ENCODE assay signal across 1 cellular context in the genomic region with DNA sequence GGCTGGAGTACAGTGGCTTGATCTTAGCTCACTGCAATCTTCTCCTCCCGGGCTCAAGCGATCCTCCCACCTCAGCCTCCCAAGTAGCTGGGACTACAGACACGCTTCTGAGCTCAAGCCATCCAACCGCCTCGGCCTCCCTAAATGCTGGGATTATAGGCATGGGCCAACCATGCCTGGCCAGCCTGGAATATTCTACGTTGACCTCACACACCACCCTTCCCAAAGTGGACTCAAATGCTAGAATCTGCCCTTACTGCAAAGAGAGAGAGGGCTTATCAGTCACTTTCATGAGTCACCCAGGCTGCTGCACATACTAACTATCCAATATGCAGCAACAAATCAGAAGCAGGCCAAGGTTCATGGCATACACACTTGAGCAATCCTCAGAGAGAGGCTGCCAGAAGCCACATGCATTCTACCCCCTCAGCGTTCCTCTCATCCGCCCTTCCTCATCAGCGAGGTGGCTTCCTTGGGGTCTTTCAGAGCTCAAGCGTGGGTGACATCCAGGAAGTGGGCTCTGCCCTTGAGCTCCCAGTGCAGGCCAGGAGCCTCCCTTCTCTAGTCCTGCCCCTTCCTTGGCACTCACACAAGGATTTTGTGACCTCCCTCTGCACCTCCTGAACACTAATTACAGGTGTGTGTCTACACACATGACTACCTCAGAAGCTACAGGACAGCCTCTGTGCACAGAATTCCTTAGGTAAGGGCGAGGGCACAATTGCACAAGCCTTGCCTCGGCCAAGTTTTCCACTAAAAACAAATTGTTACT.
TF ChIP-seq lines count a peak whose summit lies in the region.

No MANE protein-coding gene starts in this region.

TF ChIP-seq in HepG2, 621 proteins besides CTCF, POLR2A, EP300 and RAD21 (continued from another document and continues in another):
- TF ChIP-seq, protein P1, sequence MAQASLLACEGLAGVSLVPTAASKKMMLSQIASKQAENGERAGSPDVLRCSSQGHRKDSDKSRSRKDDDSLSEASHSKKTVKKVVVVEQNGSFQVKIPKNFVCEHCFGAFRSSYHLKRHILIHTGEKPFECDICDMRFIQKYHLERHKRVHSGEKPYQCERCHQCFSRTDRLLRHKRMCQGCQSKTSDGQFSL (CRISPR knock-in tag; IDR thresholded peaks at IDR 0.05) = no peak
- TF ChIP-seq ZNF792 (CRISPR knock-in tag; IDR thresholded peaks at IDR 0.05) = peak; percentile 91
- TF ChIP-seq MLLT10 (CRISPR knock-in tag; IDR thresholded peaks at IDR 0.05) = no peak
- TF ChIP-seq ETV6 (CRISPR knock-in tag; conservative IDR thresholded peaks at IDR 0.05) = no peak
- no peak for TF ChIP-seq RAD51 (IDR thresholded peaks at IDR 0.05; ENCODE audit: borderline replicate concordance)
- no peak for TF ChIP-seq HMGA1 (CRISPR knock-in tag; conservative IDR thresholded peaks at IDR 0.05)
- peak; percentile 36; the same call in 1 of the 2 replicates for TF ChIP-seq ZFY (CRISPR knock-in tag; IDR thresholded peaks at IDR 0.05)
- no peak for TF ChIP-seq SNRNP70 (IDR thresholded peaks at IDR 0.05; ENCODE audit: low read depth, low read length)
- TF ChIP-seq PITX1 (CRISPR knock-in tag; IDR thresholded peaks at IDR 0.05) = peak; percentile 69
- TF ChIP-seq ADNP (CRISPR knock-in tag; IDR thresholded peaks at IDR 0.05) = no peak
- TF ChIP-seq SPEN (CRISPR knock-in tag; IDR thresholded peaks at IDR 0.05; ENCODE audit: low read depth) = no peak; the same call in 1 of the 2 replicates
- TF ChIP-seq ZNF143 (CRISPR knock-in tag; IDR thresholded peaks at IDR 0.05) = no peak
- TF ChIP-seq TBP (CRISPR knock-in tag; IDR thresholded peaks at IDR 0.05) = no peak
- TF ChIP-seq, protein P2, sequence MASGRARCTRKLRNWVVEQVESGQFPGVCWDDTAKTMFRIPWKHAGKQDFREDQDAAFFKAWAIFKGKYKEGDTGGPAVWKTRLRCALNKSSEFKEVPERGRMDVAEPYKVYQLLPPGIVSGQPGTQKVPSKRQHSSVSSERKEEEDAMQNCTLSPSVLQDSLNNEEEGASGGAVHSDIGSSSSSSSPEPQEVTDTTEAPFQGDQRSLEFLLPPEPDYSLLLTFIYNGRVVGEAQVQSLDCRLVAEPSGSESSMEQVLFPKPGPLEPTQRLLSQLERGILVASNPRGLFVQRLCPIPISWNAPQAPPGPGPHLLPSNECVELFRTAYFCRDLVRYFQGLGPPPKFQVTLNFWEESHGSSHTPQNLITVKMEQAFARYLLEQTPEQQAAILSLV (CRISPR knock-in tag; IDR thresholded peaks at IDR 0.05; ENCODE audit: borderline replicate concordance) = peak; percentile 22; the same call in 1 of the 2 replicates
- no peak; the same call in 1 of the 2 replicates for TF ChIP-seq ZNF780A (CRISPR knock-in tag; IDR thresholded peaks at IDR 0.05)
- TF ChIP-seq, protein P3, sequence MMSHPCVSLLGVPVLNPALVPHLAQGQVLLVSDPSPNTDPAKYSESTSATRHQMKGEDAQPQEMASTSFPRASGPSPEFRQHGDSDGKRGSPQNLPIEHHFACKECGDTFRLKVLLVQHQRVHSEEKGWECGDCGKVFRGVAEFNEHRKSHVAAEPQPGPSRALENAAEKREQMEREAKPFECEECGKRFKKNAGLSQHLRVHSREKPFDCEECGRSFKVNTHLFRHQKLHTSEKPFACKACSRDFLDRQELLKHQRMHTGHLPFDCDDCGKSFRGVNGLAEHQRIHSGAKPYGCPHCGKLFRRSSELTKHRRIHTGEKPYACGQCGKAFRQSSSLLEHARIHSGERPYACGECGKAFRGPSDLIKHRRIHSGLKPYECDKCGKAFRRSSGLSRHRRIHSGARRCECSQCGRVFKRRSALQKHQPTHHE (CRISPR knock-in tag; IDR thresholded peaks at IDR 0.05; ENCODE audit: borderline replicate concordance) = no peak
- TF ChIP-seq, protein P4, sequence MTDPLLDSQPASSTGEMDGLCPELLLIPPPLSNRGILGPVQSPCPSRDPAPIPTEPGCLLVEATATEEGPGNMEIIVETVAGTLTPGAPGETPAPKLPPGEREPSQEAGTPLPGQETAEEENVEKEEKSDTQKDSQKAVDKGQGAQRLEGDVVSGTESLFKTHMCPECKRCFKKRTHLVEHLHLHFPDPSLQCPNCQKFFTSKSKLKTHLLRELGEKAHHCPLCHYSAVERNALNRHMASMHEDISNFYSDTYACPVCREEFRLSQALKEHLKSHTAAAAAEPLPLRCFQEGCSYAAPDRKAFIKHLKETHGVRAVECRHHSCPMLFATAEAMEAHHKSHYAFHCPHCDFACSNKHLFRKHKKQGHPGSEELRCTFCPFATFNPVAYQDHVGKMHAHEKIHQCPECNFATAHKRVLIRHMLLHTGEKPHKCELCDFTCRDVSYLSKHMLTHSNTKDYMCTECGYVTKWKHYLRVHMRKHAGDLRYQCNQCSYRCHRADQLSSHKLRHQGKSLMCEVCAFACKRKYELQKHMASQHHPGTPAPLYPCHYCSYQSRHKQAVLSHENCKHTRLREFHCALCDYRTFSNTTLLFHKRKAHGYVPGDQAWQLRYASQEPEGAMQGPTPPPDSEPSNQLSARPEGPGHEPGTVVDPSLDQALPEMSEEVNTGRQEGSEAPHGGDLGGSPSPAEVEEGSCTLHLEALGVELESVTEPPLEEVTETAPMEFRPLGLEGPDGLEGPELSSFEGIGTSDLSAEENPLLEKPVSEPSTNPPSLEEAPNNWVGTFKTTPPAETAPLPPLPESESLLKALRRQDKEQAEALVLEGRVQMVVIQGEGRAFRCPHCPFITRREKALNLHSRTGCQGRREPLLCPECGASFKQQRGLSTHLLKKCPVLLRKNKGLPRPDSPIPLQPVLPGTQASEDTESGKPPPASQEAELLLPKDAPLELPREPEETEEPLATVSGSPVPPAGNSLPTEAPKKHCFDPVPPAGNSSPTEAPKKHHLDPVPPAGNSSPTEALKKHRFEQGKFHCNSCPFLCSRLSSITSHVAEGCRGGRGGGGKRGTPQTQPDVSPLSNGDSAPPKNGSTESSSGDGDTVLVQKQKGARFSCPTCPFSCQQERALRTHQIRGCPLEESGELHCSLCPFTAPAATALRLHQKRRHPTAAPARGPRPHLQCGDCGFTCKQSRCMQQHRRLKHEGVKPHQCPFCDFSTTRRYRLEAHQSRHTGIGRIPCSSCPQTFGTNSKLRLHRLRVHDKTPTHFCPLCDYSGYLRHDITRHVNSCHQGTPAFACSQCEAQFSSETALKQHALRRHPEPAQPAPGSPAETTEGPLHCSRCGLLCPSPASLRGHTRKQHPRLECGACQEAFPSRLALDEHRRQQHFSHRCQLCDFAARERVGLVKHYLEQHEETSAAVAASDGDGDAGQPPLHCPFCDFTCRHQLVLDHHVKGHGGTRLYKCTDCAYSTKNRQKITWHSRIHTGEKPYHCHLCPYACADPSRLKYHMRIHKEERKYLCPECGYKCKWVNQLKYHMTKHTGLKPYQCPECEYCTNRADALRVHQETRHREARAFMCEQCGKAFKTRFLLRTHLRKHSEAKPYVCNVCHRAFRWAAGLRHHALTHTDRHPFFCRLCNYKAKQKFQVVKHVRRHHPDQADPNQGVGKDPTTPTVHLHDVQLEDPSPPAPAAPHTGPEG (CRISPR knock-in tag; IDR thresholded peaks at IDR 0.05) = no peak
- peak; percentile 90 for TF ChIP-seq HMG20A (CRISPR knock-in tag; IDR thresholded peaks at IDR 0.05; ENCODE audit: borderline replicate concordance)
- no peak for TF ChIP-seq SOX6 (IDR thresholded peaks at IDR 0.05)
- TF ChIP-seq SOX6 (CRISPR knock-in tag; IDR thresholded peaks at IDR 0.05) = peak; percentile 77
- TF ChIP-seq KDM5B (CRISPR knock-in tag; IDR thresholded peaks at IDR 0.05; ENCODE audit: borderline replicate concordance) = peak; percentile 76; the same call in 1 of the 2 replicates
- peak; percentile 65 for TF ChIP-seq PHF21A (CRISPR knock-in tag; IDR thresholded peaks at IDR 0.05)
- peak; percentile 54; the same call in 1 of the 2 replicates for TF ChIP-seq ZNF121 (CRISPR knock-in tag; IDR thresholded peaks at IDR 0.05)
- TF ChIP-seq, protein P5, sequence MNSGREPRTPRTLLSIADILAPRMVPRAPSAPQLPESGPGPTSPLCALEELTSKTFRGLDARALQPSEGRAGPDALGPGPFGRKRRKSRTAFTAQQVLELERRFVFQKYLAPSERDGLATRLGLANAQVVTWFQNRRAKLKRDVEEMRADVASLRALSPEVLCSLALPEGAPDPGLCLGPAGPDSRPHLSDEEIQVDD (CRISPR knock-in tag; IDR thresholded peaks at IDR 0.05; ENCODE audit: borderline replicate concordance) = no peak
- peak; percentile 58; the same call in 1 of the 2 replicates for TF ChIP-seq KDM6A (CRISPR knock-in tag; IDR thresholded peaks at IDR 0.05; ENCODE audit: low read depth)
- TF ChIP-seq ZSCAN25 (CRISPR knock-in tag; IDR thresholded peaks at IDR 0.05) = no peak
- TF ChIP-seq, protein P6, sequence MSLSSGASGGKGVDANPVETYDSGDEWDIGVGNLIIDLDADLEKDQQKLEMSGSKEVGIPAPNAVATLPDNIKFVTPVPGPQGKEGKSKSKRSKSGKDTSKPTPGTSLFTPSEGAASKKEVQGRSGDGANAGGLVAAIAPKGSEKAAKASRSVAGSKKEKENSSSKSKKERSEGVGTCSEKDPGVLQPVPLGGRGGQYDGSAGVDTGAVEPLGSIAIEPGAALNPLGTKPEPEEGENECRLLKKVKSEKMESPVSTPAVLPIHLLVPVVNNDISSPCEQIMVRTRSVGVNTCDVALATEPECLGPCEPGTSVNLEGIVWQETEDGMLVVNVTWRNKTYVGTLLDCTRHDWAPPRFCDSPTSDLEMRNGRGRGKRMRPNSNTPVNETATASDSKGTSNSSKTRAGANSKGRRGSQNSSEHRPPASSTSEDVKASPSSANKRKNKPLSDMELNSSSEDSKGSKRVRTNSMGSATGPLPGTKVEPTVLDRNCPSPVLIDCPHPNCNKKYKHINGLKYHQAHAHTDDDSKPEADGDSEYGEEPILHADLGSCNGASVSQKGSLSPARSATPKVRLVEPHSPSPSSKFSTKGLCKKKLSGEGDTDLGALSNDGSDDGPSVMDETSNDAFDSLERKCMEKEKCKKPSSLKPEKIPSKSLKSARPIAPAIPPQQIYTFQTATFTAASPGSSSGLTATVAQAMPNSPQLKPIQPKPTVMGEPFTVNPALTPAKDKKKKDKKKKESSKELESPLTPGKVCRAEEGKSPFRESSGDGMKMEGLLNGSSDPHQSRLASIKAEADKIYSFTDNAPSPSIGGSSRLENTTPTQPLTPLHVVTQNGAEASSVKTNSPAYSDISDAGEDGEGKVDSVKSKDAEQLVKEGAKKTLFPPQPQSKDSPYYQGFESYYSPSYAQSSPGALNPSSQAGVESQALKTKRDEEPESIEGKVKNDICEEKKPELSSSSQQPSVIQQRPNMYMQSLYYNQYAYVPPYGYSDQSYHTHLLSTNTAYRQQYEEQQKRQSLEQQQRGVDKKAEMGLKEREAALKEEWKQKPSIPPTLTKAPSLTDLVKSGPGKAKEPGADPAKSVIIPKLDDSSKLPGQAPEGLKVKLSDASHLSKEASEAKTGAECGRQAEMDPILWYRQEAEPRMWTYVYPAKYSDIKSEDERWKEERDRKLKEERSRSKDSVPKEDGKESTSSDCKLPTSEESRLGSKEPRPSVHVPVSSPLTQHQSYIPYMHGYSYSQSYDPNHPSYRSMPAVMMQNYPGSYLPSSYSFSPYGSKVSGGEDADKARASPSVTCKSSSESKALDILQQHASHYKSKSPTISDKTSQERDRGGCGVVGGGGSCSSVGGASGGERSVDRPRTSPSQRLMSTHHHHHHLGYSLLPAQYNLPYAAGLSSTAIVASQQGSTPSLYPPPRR (CRISPR knock-in tag; IDR thresholded peaks at IDR 0.05; ENCODE audit: borderline replicate concordance) = peak; percentile 72
- TF ChIP-seq ZNF326 (CRISPR knock-in tag; IDR thresholded peaks at IDR 0.05; ENCODE audit: borderline replicate concordance) = no peak
- peak; percentile 75; the same call in 1 of the 2 replicates for TF ChIP-seq FOXK1 (CRISPR knock-in tag; IDR thresholded peaks at IDR 0.05; ENCODE audit: borderline replicate concordance, low read depth)
- peak; percentile 97 for TF ChIP-seq JUND (CRISPR knock-in tag; IDR thresholded peaks at IDR 0.05)
- TF ChIP-seq, protein P7, sequence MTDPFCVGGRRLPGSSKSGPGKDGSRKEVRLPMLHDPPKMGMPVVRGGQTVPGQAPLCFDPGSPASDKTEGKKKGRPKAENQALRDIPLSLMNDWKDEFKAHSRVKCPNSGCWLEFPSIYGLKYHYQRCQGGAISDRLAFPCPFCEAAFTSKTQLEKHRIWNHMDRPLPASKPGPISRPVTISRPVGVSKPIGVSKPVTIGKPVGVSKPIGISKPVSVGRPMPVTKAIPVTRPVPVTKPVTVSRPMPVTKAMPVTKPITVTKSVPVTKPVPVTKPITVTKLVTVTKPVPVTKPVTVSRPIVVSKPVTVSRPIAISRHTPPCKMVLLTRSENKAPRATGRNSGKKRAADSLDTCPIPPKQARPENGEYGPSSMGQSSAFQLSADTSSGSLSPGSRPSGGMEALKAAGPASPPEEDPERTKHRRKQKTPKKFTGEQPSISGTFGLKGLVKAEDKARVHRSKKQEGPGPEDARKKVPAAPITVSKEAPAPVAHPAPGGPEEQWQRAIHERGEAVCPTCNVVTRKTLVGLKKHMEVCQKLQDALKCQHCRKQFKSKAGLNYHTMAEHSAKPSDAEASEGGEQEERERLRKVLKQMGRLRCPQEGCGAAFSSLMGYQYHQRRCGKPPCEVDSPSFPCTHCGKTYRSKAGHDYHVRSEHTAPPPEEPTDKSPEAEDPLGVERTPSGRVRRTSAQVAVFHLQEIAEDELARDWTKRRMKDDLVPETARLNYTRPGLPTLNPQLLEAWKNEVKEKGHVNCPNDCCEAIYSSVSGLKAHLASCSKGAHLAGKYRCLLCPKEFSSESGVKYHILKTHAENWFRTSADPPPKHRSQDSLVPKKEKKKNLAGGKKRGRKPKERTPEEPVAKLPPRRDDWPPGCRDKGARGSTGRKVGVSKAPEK (CRISPR knock-in tag; IDR thresholded peaks at IDR 0.05; ENCODE audit: borderline replicate concordance) = no peak
- TF ChIP-seq, protein P8, sequence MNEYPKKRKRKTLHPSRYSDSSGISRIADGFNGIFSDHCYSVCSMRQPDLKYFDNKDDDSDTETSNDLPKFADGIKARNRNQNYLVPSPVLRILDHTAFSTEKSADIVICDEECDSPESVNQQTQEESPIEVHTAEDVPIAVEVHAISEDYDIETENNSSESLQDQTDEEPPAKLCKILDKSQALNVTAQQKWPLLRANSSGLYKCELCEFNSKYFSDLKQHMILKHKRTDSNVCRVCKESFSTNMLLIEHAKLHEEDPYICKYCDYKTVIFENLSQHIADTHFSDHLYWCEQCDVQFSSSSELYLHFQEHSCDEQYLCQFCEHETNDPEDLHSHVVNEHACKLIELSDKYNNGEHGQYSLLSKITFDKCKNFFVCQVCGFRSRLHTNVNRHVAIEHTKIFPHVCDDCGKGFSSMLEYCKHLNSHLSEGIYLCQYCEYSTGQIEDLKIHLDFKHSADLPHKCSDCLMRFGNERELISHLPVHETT (CRISPR knock-in tag; conservative IDR thresholded peaks at IDR 0.05) = no peak
- TF ChIP-seq RBM39 (IDR thresholded peaks at IDR 0.05; ENCODE audit: low read depth, low read length, poor library complexity, severe bottlenecking) = no peak
- no peak for TF ChIP-seq SIN3A (IDR thresholded peaks at IDR 0.05; ENCODE audit: borderline replicate concordance, low read depth, low read length)
- TF ChIP-seq, protein P9, sequence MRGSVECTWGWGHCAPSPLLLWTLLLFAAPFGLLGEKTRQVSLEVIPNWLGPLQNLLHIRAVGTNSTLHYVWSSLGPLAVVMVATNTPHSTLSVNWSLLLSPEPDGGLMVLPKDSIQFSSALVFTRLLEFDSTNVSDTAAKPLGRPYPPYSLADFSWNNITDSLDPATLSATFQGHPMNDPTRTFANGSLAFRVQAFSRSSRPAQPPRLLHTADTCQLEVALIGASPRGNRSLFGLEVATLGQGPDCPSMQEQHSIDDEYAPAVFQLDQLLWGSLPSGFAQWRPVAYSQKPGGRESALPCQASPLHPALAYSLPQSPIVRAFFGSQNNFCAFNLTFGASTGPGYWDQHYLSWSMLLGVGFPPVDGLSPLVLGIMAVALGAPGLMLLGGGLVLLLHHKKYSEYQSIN (CRISPR knock-in tag; IDR thresholded peaks at IDR 0.05; ENCODE audit: borderline replicate concordance) = no peak
- TF ChIP-seq MED1 (CRISPR knock-in tag; IDR thresholded peaks at IDR 0.05) = peak; percentile 81
- peak; percentile 23; the same call in 1 of the 2 replicates for TF ChIP-seq ETV5 (CRISPR knock-in tag; IDR thresholded peaks at IDR 0.05; ENCODE audit: borderline replicate concordance)
